ENCODE assay signal across 27 cellular contexts in genomic region chr2:58293056-58293455, GRCh38.
"Had no signal": no experiment of that assay in that cellular context is flagged by ENCODE, and none has a peak within 500 bp of the region (broad histone marks: within the 10 kb centered on the region; RNA-seq: fewer than 3 reads in every experiment).

No MANE protein-coding gene starts in this region.

- FAIRE-seq: keratinocyte, pancreas had no signal

- H3K4me1 Mint-ChIP-seq: naive thymus-derived CD4-positive, alpha-beta T cell; neural crest cell; stimulated activated naive B cell treated with anti-CD40 and anti-IgM and Interleukin-4, amounts not matched to agents 10 μg/mL and 1 μg/mL and 100 μg/mL, for 72 hours had no signal

- H3K4me3 Mint-ChIP-seq: mesothelial cell of epicardium; naive thymus-derived CD4-positive, alpha-beta T cell; natural killer cell treated with Interleukin-12 subunit alpha and Interleukin-12 subunit beta and Interleukin-15 and Interleukin-18, amount 100 ng/mL, for 72 hours; neural crest cell; stimulated activated naive B cell treated with anti-CD40 and anti-IgM and Interleukin-4, amounts not matched to agents 10 μg/mL and 1 μg/mL and 100 μg/mL, for 72 hours; type B pancreatic cell had no signal

- H3K9me3 ChIP-seq: heart right ventricle, left lung, lower lobe of right lung, mucosa of descending colon, pancreas, psoas muscle, right atrium auricular region, right lobe of liver, stomach, tibial nerve, uterus had no signal

- H3K36me3 Mint-ChIP-seq: mesothelial cell of epicardium; naive thymus-derived CD4-positive, alpha-beta T cell; natural killer cell treated with Interleukin-12 subunit alpha and Interleukin-12 subunit beta and Interleukin-15 and Interleukin-18, amount 100 ng/mL, for 72 hours; stimulated activated naive B cell treated with anti-CD40 and anti-IgM and Interleukin-4, amounts not matched to agents 10 μg/mL and 1 μg/mL and 100 μg/mL, for 72 hours; type B pancreatic cell had no signal

- H3K27ac ChIP-seq: heart right ventricle, hepatocyte, left lung, lower lobe of right lung, pancreas, psoas muscle, right atrium auricular region, right lobe of liver, stomach, tibial nerve, uterus had no signal

- H3K4me1 ChIP-seq: heart right ventricle, left lung, lower lobe of right lung, pancreas, psoas muscle, right atrium auricular region, right lobe of liver, stomach, tibial nerve, uterus had no signal

- DNase-seq: heart right ventricle; kidney glomerular epithelial cell; left cardiac atrium; left lung; lower lobe of right lung; mammary epithelial cell; mucosa of descending colon; naive thymus-derived CD4-positive, alpha-beta T cell; pancreas; psoas muscle; right lobe of liver; stimulated activated CD4-positive, alpha-beta T cell treated with anti-CD3 and anti-CD28 coated beads, Interleukin-15, amount 100 ng/mL, for 24 hours; stimulated activated CD4-positive, alpha-beta T cell treated with anti-CD3 and anti-CD28 coated beads, Interleukin-2, amount 100 ng/mL, for 24 hours; stimulated activated CD4-positive, alpha-beta T cell treated with anti-CD3 and anti-CD28 coated beads, Interleukin-4, amount 100 ng/mL, for 1 hour; stimulated activated naive B cell treated with anti-CD40 and anti-IgM and Interleukin-4, amounts not matched to agents 10 μg/mL and 1 μg/mL and 100 μg/mL, for 72 hours; stimulated activated naive CD8-positive, alpha-beta T cell treated with anti-CD3 and anti-CD28 coated beads, Interleukin-15, Interleukin-2, amounts not matched to agents 100 U/mL and 50 U/mL, for 24 hours; stomach; uterus had no signal

- H3K4me2 ChIP-seq: hepatocyte, smooth muscle cell had no signal

- H3K4me3 ChIP-seq: heart right ventricle, hepatocyte, left lung, lower lobe of right lung, mucosa of descending colon, pancreas, psoas muscle, right atrium auricular region, right lobe of liver, smooth muscle cell, stomach, tibial nerve, uterus had no signal

- H3K9me3 Mint-ChIP-seq: mesothelial cell of epicardium; natural killer cell treated with Interleukin-12 subunit alpha and Interleukin-12 subunit beta and Interleukin-15 and Interleukin-18, amount 100 ng/mL, for 72 hours; neural crest cell; stimulated activated naive B cell treated with anti-CD40 and anti-IgM and Interleukin-4, amounts not matched to agents 10 μg/mL and 1 μg/mL and 100 μg/mL, for 72 hours; type B pancreatic cell had no signal

- H3K27ac Mint-ChIP-seq: mesothelial cell of epicardium; naive thymus-derived CD4-positive, alpha-beta T cell; natural killer cell treated with Interleukin-12 subunit alpha and Interleukin-12 subunit beta and Interleukin-15 and Interleukin-18, amount 100 ng/mL, for 72 hours; stimulated activated naive B cell treated with anti-CD40 and anti-IgM and Interleukin-4, amounts not matched to agents 10 μg/mL and 1 μg/mL and 100 μg/mL, for 72 hours; type B pancreatic cell had no signal

- ATAC-seq: heart right ventricle; left cardiac atrium; left lung; lower lobe of right lung; mucosa of descending colon; naive thymus-derived CD4-positive, alpha-beta T cell; natural killer cell treated with Interleukin-12 subunit alpha and Interleukin-12 subunit beta and Interleukin-15 and Interleukin-18, amount 100 ng/mL, for 72 hours; pancreas; psoas muscle; right lobe of liver; stimulated activated naive B cell treated with anti-CD40 and anti-IgM and Interleukin-4, amounts not matched to agents 10 μg/mL and 1 μg/mL and 100 μg/mL, for 72 hours; stimulated activated naive CD8-positive, alpha-beta T cell treated with anti-CD3 and anti-CD28 coated beads, Interleukin-15, Interleukin-2, amounts not matched to agents 100 U/mL and 50 U/mL, for 24 hours had no signal
